ENCODE assay signal across 18 cellular contexts in the genomic region with DNA sequence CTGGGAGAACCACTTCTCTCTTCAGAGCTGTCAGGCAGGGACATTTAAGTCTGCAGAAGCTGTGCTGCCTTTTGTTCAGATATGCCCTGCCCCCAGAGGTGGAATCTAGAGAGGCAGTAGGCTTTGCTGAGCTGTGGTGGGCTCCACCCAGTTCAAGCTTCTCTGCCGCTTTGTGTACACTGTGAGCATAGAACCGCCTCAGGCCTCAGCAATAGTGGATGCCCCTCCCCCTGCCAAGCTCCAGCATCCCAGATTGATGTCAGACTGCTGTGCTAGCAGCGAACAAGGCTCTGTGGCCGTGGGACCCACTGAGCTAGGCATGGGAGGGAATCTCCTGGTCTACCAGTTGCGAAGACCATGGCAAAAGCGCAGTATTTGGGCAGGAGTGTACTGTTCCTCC.
"Had no signal": no experiment of that assay in that cellular context is flagged by ENCODE, and none has a peak within 500 bp of the region (broad histone marks: within the 10 kb centered on the region; RNA-seq: fewer than 3 reads in every experiment).

No MANE protein-coding gene starts in this region.

- DNase-seq: dermis blood vessel endothelial cell; effector CD4-positive, alpha-beta T cell; endodermal cell; erythroblast; foreskin keratinocyte; heart left ventricle; hippocampal formation; kidney glomerular epithelial cell; mammary epithelial cell; mucosa of descending colon; naive thymus-derived CD8-positive, alpha-beta T cell; ovary; small intestine; stimulated activated CD4-positive, alpha-beta T cell treated with anti-CD3 and anti-CD28 coated beads, Interleukin-2, amount 100 ng/mL, for 48 hours; stimulated activated naive CD4-positive, alpha-beta T cell treated with Interleukin-2 at 50 U/mL for 16 hours; uterus had no signal

- H3K4me3 ChIP-seq: heart left ventricle, mucosa of descending colon, ovary, right atrium auricular region, uterus had no signal

- H3K9me3 ChIP-seq: mucosa of descending colon, ovary, right atrium auricular region, uterus had no signal

- H3K4me3 Mint-ChIP-seq: endodermal cell; naive thymus-derived CD8-positive, alpha-beta T cell; type B pancreatic cell had no signal

- H3K4me1 Mint-ChIP-seq: endodermal cell had no signal

- H3K27me3 ChIP-seq: foreskin keratinocyte, heart left ventricle, ovary, right atrium auricular region, uterus had no signal

- H3K27ac ChIP-seq: foreskin keratinocyte, heart left ventricle, ovary, right atrium auricular region, uterus had no signal

- H3K36me3 Mint-ChIP-seq: type B pancreatic cell had no signal

- H3K4me1 ChIP-seq: right atrium auricular region, uterus had no signal

- H3K27ac Mint-ChIP-seq: endodermal cell, type B pancreatic cell had no signal

- H3K27me3 Mint-ChIP-seq: naive thymus-derived CD8-positive, alpha-beta T cell; type B pancreatic cell had no signal

- H3K36me3 ChIP-seq: heart left ventricle, ovary, right atrium auricular region, uterus had no signal

- ATAC-seq: foreskin keratinocyte; heart left ventricle; mucosa of descending colon; naive thymus-derived CD8-positive, alpha-beta T cell had no signal
